23 cellular contexts compared by ENCODE assay signal in the genomic region with DNA sequence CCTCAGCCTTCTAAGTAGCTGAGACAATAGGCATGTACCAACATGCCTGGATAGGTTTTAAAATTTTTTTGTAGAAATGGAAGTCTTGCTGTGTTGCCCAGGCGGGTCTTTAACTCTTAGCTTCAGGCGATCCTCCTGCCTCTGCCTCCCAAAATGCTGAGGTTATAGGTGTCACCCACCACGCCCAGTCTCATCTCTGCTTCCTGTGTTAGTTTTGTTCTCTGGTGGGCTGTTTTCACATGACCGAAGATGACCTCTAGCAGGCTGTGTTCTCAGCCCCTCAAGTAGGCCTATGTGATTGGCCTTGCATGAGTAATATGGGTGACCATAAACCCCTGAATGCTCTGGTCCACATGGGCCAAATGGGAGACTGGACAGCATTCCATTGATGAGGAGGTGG. TPM values are rescaled to one million over a fixed set of nuclear protein-coding genes. Genes with fewer than 3 reads are reported as not detected.
DNase-seq lines count a peak whose midpoint lies in the region; ATAC-seq and TF ChIP-seq lines count a peak whose summit lies in the region.
"Had no signal": no experiment of that assay in that cellular context is flagged by ENCODE, and none has a peak within 500 bp of the region (broad histone marks: within the 10 kb centered on the region; RNA-seq: fewer than 3 reads in every experiment).

No MANE protein-coding gene starts in this region.

- no peaks in the 10 kb centered on the region for H3K27me3 Mint-ChIP-seq in activated CD8-positive, alpha-beta memory T cell treated with anti-CD3 and anti-CD28 coated beads, Interleukin-2, amount 10 ng/mL, durations not matched to agents 7 days and 5 days
- H3K27me3 Mint-ChIP-seq in T-cell = no peaks in the 10 kb centered on the region
- H3K27me3 Mint-ChIP-seq in osteocyte (ENCODE audit: unreplicated experiment) = no peaks in the 10 kb centered on the region
- H3K27me3 Mint-ChIP-seq: activated CD4-positive, alpha-beta T cell treated with anti-CD3 and anti-CD28 coated beads, Interleukin-2, amount 10 ng/mL, durations not matched to agents 24 days and 14 days had no signal

- no peak overlapping the region for H3K4me3 Mint-ChIP-seq in activated CD8-positive, alpha-beta memory T cell treated with anti-CD3 and anti-CD28 coated beads, Interleukin-2, amount 10 ng/mL, durations not matched to agents 7 days and 5 days
- H3K4me3 Mint-ChIP-seq in T-cell = no peak overlapping the region
- H3K4me3 Mint-ChIP-seq in osteocyte (ENCODE audit: unreplicated experiment) = no peak overlapping the region
- H3K4me3 Mint-ChIP-seq: activated CD4-positive, alpha-beta T cell treated with anti-CD3 and anti-CD28 coated beads, Interleukin-2, amount 10 ng/mL, durations not matched to agents 24 days and 14 days; H9 had no signal

- H3K9me3 Mint-ChIP-seq in activated CD8-positive, alpha-beta memory T cell treated with anti-CD3 and anti-CD28 coated beads, Interleukin-2, amount 10 ng/mL, durations not matched to agents 7 days and 5 days (ENCODE audit: low read depth) = no peaks in the 10 kb centered on the region
- no peaks in the 10 kb centered on the region for H3K9me3 Mint-ChIP-seq in T-cell
- no peaks in the 10 kb centered on the region for H3K9me3 Mint-ChIP-seq in osteocyte (ENCODE audit: unreplicated experiment)
- H3K9me3 Mint-ChIP-seq: activated CD4-positive, alpha-beta T cell treated with anti-CD3 and anti-CD28 coated beads, Interleukin-2, amount 10 ng/mL, durations not matched to agents 24 days and 14 days; H9 had no signal

- no peak overlapping the region for H3K27ac ChIP-seq in coronary artery
- H3K27ac ChIP-seq: SK-N-MC had no signal

- DNase-seq in activated CD8-positive, alpha-beta memory T cell treated with anti-CD3 and anti-CD28 coated beads, Interleukin-2, amount 10 ng/mL, durations not matched to agents 7 days and 5 days = peak; percentile 61
- no peak for DNase-seq in activated CD8-positive, alpha-beta memory T cell treated with anti-CD3 and anti-CD28 coated beads, Interleukin-2, amount 50 U/mL, for 4 hours
- peak in 14 of 34 experiments; percentile 9 to 33 (median 18) for DNase-seq in T-cell
- peak; percentile 54 for DNase-seq in coronary artery (ENCODE audit: low spot score)
- peak; percentile 46 for DNase-seq in osteocyte (ENCODE audit: extremely low spot score, unreplicated experiment)
- no peak for DNase-seq in AML-193 (lab: John Stamatoyannopoulos, UW)
- no peak for DNase-seq in NOMO-1 treated with DMSO at 0.1 percent for 48 hours (lab: John Stamatoyannopoulos, UW; ENCODE audit: unreplicated experiment)
- DNase-seq: activated CD4-positive, alpha-beta T cell treated with anti-CD3 and anti-CD28 coated beads, Interleukin-2, amount 10 ng/mL, durations not matched to agents 24 days and 14 days; activated naive CD4-positive, alpha-beta T cell treated with Interleukin-2 at 50 U/mL for 16 hours; activated T-cell treated with anti-CD3 and anti-CD28 coated beads for 4 hours; Caco-2; DMS79 treated with DMSO at 0.1 percent for 48 hours; erythroblast; foreskin fibroblast; H9; heart left ventricle; NCI-H1092 treated with DMSO at 0.1 percent for 48 hours; NCI-H187 treated with DMSO at 0.1 percent for 48 hours; substantia nigra had no signal

- H3K4me1 Mint-ChIP-seq in activated CD8-positive, alpha-beta memory T cell treated with anti-CD3 and anti-CD28 coated beads, Interleukin-2, amount 10 ng/mL, durations not matched to agents 7 days and 5 days = peaks cover 54% of the 10 kb centered on the region
- H3K4me1 Mint-ChIP-seq in T-cell (peaks cover 47 to 60% (median 54%) of the 10 kb centered on the region in 3 donors), osteocyte (ENCODE audit: unreplicated experiment) (no peaks in the 10 kb centered on the region)
- H3K4me1 Mint-ChIP-seq: H9 had no signal

- H3K36me3 Mint-ChIP-seq in activated CD8-positive, alpha-beta memory T cell treated with anti-CD3 and anti-CD28 coated beads, Interleukin-2, amount 10 ng/mL, durations not matched to agents 7 days and 5 days = peaks cover 23% of the 10 kb centered on the region
- H3K36me3 Mint-ChIP-seq in T-cell = peaks cover 45% of the 10 kb centered on the region
- H3K36me3 Mint-ChIP-seq in osteocyte (ENCODE audit: unreplicated experiment) = peaks cover 33% of the 10 kb centered on the region

- TF ChIP-seq CTCF in coronary artery (IDR thresholded peaks at IDR 0.05) (no peak), osteocyte (IDR thresholded peaks at IDR 0.05) (no peak)

- ATAC-seq in activated CD8-positive, alpha-beta memory T cell treated with anti-CD3 and anti-CD28 coated beads, Interleukin-2, amount 10 ng/mL, durations not matched to agents 7 days and 5 days = peak; percentile 66
- ATAC-seq in T-cell (replicated peaks in 1 of 4) = peak in 2 of 4 experiments; percentile 33 to 37
- no peak for ATAC-seq in HG03565 (IDR thresholded peaks at IDR 0.05; ENCODE audit: unreplicated experiment)
- ATAC-seq: heart left ventricle, left colon had no signal

- POLR2A ChIA-PET in T-cell (lab: Charles Lee) = interaction anchor here in 1 of 2 donors (0.5 kb wide), 2 partner anchors 11 to 131 kb away, joined by 3 to 5 read pairs; no protein-coding TSS in a partner anchor

- CTCF ChIA-PET in activated CD8-positive, alpha-beta memory T cell treated with anti-CD3 and anti-CD28 coated beads, Interleukin-2, amount 10 ng/mL, durations not matched to agents 7 days and 5 days (lab: Charles Lee) = interaction anchor here (1.0 to 3.9 kb wide), 8 partner anchors 11 to 689 kb away, joined by 3 to 23 read pairs (median 4); no protein-coding TSS in a partner anchor
- CTCF ChIA-PET in T-cell (lab: Charles Lee) = interaction anchor here in 1 of 2 donors (1.6 kb wide), 1 partner anchor 27 kb away, joined by 3 read pairs; no protein-coding TSS in a partner anchor

- no peak overlapping the region for H3K4me3 ChIP-seq in coronary artery
- H3K4me3 ChIP-seq: heart left ventricle, SK-N-MC, skin epidermis had no signal

- peak overlapping the region; percentile 64 for H3K27ac Mint-ChIP-seq in activated CD8-positive, alpha-beta memory T cell treated with anti-CD3 and anti-CD28 coated beads, Interleukin-2, amount 10 ng/mL, durations not matched to agents 7 days and 5 days
- peak overlapping the region; percentile 27 to 56 for H3K27ac Mint-ChIP-seq in T-cell
- peak overlapping the region; percentile 65 for H3K27ac Mint-ChIP-seq in osteocyte (ENCODE audit: unreplicated experiment)
- H3K27ac Mint-ChIP-seq: activated CD4-positive, alpha-beta T cell treated with anti-CD3 and anti-CD28 coated beads, Interleukin-2, amount 10 ng/mL, durations not matched to agents 24 days and 14 days had no signal

RNA-seq across cellular contexts. Expression of gene MSANTD1, which starts 56.8 kb away (rescaled TPM):
- under 1 TPM; 0.73 to 0.82 TPM for total RNA-seq in activated CD8-positive, alpha-beta memory T cell treated with anti-CD3 and anti-CD28 coated beads, Interleukin-2, amount 10 ng/mL, durations not matched to agents 7 days and 5 days
- total RNA-seq in T-cell (1 to 10 TPM in 4 of 5 donors, under 1 TPM in 1; 0.60 to 2.5 (median 1.6) TPM), osteocyte (0.83 and 1.1 TPM in 2 replicates)

Comparison
In these comparisons a context has a peak if more than half of its experiments do, and no peak if none do; other contexts are left out.
1. DNase-seq: peak in activated CD8-positive, alpha-beta memory T cell treated with anti-CD3 and anti-CD28 coated beads, Interleukin-2, amount 10 ng/mL, durations not matched to agents 7 days and 5 days (single experiment), coronary artery (single experiment) and osteocyte (single experiment); none in activated CD8-positive, alpha-beta memory T cell treated with anti-CD3 and anti-CD28 coated beads, Interleukin-2, amount 50 U/mL, for 4 hours (single experiment), AML-193 (0 of 2) and NOMO-1 treated with DMSO at 0.1 percent for 48 hours (single experiment).
2. Peak in every context shown above with its lines, with median percentiles within 50 percentile points of each other: H3K27ac Mint-ChIP-seq.